In genomic region chr19:28483197-28483596, GRCh38 we compare ENCODE assay signal across 1 cellular context.
TF ChIP-seq lines count a peak whose summit lies in the region.

No MANE protein-coding gene starts in this region.

TF ChIP-seq in WTC11, 78 proteins besides CTCF, POLR2A, EP300 and RAD21:
- TF ChIP-seq ZNF425 (CRISPR knock-in tag; conservative IDR thresholded peaks at IDR 0.05) (no peak), HMGA2 (CRISPR knock-in tag; IDR thresholded peaks at IDR 0.05) (no peak)
